Comparison of ENCODE assay signal across 27 cellular contexts in the genomic region with DNA sequence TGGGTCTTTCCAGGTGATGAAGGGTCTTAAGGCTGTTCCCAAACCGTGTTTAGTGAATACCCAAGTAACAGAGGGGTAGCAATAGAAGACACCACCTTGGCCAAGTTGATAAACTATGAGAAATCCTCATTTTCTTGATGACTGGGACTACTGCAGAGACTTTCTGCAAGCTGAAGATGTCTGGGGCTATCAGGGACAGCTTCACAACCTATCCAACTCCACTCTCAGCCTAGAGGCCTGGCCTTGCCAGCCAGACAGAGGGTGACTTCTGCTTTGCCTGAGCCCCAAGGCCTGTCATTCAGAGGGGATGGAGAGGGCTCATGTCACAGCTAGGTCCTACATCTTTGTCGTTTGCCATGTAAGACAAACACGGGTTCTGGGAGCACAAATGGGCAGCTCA.
"Had no signal": no experiment of that assay in that cellular context is flagged by ENCODE, and none has a peak within 500 bp of the region (broad histone marks: within the 10 kb centered on the region; RNA-seq: fewer than 3 reads in every experiment).

No MANE protein-coding gene starts in this region.

- DNase-seq: naive B cell; naive thymus-derived CD8-positive, alpha-beta T cell; nephron progenitor cell; occipital lobe; pancreas; right cardiac atrium; sigmoid colon; small intestine; stimulated activated CD4-positive, alpha-beta T cell treated with anti-CD3 and anti-CD28 coated beads, Interleukin-15, amount 100 ng/mL, for 24 hours; stimulated activated CD4-positive, alpha-beta T cell treated with anti-CD3 and anti-CD28 coated beads, Interleukin-2, amount 100 ng/mL, for 24 hours; stimulated activated CD4-positive, alpha-beta T cell treated with anti-CD3 and anti-CD28 coated beads, Interleukin-2, amount 100 ng/mL, for 48 hours; stimulated activated CD4-positive, alpha-beta T cell treated with anti-CD3 and anti-CD28 coated beads, Interleukin-4, amount 100 ng/mL, for 24 hours; stimulated activated naive CD4-positive, alpha-beta T cell; substantia nigra; testis; tibial artery; transverse colon; upper lobe of right lung had no signal

- FAIRE-seq: pancreas, small intestine had no signal

- H3K36me3 ChIP-seq: pancreas, prostate gland, sigmoid colon, tibial artery, transverse colon, upper lobe of right lung, vagina had no signal

- ATAC-seq: naive thymus-derived CD8-positive, alpha-beta T cell; pancreas; right cardiac atrium; right lobe of liver; stimulated activated memory B cell treated with anti-CD40 and anti-IgM and Interleukin-4, amounts not matched to agents 10 μg/mL and 1 μg/mL and 100 μg/mL, for 72 hours; upper lobe of right lung had no signal

- H3K4me1 Mint-ChIP-seq: naive B cell; naive thymus-derived CD8-positive, alpha-beta T cell; stimulated activated memory B cell treated with anti-CD40 and anti-IgM and Interleukin-4, amounts not matched to agents 10 μg/mL and 1 μg/mL and 100 μg/mL, for 72 hours had no signal

- H3K27ac ChIP-seq: pancreas, prostate gland, right lobe of liver, sigmoid colon, suprapubic skin, testis, tibial artery, transverse colon, upper lobe of right lung, vagina had no signal

- H3K27me3 Mint-ChIP-seq: naive B cell; stimulated activated memory B cell treated with anti-CD40 and anti-IgM and Interleukin-4, amounts not matched to agents 10 μg/mL and 1 μg/mL and 100 μg/mL, for 72 hours; stimulated activated naive CD8-positive, alpha-beta T cell treated with anti-CD3 and anti-CD28 coated beads, Interleukin-15, Interleukin-2, amounts not matched to agents 100 ng/mL and 50 ng/mL, for 24 hours; type B pancreatic cell had no signal

- H3K9me3 ChIP-seq: pancreas, prostate gland, right lobe of liver, sigmoid colon, suprapubic skin, testis, tibial artery, transverse colon, upper lobe of right lung, vagina had no signal

- H3K9me3 Mint-ChIP-seq: naive B cell; natural killer cell treated with Interleukin-12 subunit alpha and Interleukin-12 subunit beta and Interleukin-15 and Interleukin-18, amount 100 ng/mL, for 72 hours; nephron progenitor cell; neural crest cell; stimulated activated memory B cell treated with anti-CD40 and anti-IgM and Interleukin-4, amounts not matched to agents 10 μg/mL and 1 μg/mL and 100 μg/mL, for 72 hours; stimulated activated naive CD8-positive, alpha-beta T cell treated with anti-CD3 and anti-CD28 coated beads, Interleukin-15, Interleukin-2, amounts not matched to agents 100 ng/mL and 50 ng/mL, for 24 hours; type B pancreatic cell had no signal

- H3K4me3 Mint-ChIP-seq: naive B cell; naive thymus-derived CD8-positive, alpha-beta T cell; natural killer cell treated with Interleukin-12 subunit alpha and Interleukin-12 subunit beta and Interleukin-15 and Interleukin-18, amount 100 ng/mL, for 72 hours; nephron progenitor cell; neural crest cell; stimulated activated memory B cell treated with anti-CD40 and anti-IgM and Interleukin-4, amounts not matched to agents 10 μg/mL and 1 μg/mL and 100 μg/mL, for 72 hours; stimulated activated naive CD8-positive, alpha-beta T cell treated with anti-CD3 and anti-CD28 coated beads, Interleukin-15, Interleukin-2, amounts not matched to agents 100 ng/mL and 50 ng/mL, for 24 hours; type B pancreatic cell had no signal

- H3K4me3 ChIP-seq: pancreas, prostate gland, right lobe of liver, sigmoid colon, suprapubic skin, testis, tibial artery, transverse colon, upper lobe of right lung, vagina had no signal

- H3K36me3 Mint-ChIP-seq: naive B cell; naive thymus-derived CD8-positive, alpha-beta T cell; natural killer cell treated with Interleukin-12 subunit alpha and Interleukin-12 subunit beta and Interleukin-15 and Interleukin-18, amount 100 ng/mL, for 72 hours; stimulated activated memory B cell treated with anti-CD40 and anti-IgM and Interleukin-4, amounts not matched to agents 10 μg/mL and 1 μg/mL and 100 μg/mL, for 72 hours; type B pancreatic cell had no signal

- H3K27ac Mint-ChIP-seq: naive B cell; naive thymus-derived CD8-positive, alpha-beta T cell; natural killer cell treated with Interleukin-12 subunit alpha and Interleukin-12 subunit beta and Interleukin-15 and Interleukin-18, amount 100 ng/mL, for 72 hours; nephron progenitor cell; stimulated activated memory B cell treated with anti-CD40 and anti-IgM and Interleukin-4, amounts not matched to agents 10 μg/mL and 1 μg/mL and 100 μg/mL, for 72 hours; stimulated activated naive CD8-positive, alpha-beta T cell treated with anti-CD3 and anti-CD28 coated beads, Interleukin-15, Interleukin-2, amounts not matched to agents 100 ng/mL and 50 ng/mL, for 24 hours; type B pancreatic cell had no signal

- H3K4me1 ChIP-seq: right lobe of liver, suprapubic skin, testis, vagina had no signal

- H3K27me3 ChIP-seq: pancreas, right lobe of liver, sigmoid colon, suprapubic skin, testis, tibial artery, transverse colon, upper lobe of right lung, vagina had no signal
